21 cellular contexts compared by ENCODE assay signal in the genomic region with DNA sequence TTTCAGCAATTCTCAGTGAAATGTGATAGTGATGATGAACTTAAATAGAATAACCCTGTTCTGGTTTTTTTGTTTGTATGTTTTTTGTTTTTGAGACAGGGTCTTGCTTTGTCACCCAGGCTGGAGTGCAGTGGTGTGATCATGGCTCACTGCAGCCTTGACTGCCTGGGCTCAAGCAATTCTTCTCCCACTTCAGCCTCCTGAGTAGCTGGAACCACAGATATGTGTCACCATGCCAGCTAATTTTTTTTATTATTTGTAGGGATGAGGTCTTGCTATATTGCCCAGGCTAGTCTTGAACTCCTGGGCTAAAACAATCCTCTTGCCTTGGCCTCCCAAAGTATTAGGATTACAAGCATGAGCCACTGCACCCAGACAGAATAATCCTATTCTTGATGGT. TPM values are rescaled to one million over a fixed set of nuclear protein-coding genes. Genes with fewer than 3 reads are reported as not detected.
DNase-seq lines count a peak whose midpoint lies in the region; ATAC-seq and TF ChIP-seq lines count a peak whose summit lies in the region.
"Had no signal": no experiment of that assay in that cellular context is flagged by ENCODE, and none has a peak within 500 bp of the region (broad histone marks: within the 10 kb centered on the region; RNA-seq: fewer than 3 reads in every experiment).

No MANE protein-coding gene starts in this region.

- H3K9ac ChIP-seq in HCT116 (ENCODE audit: low read length) = no peak overlapping the region

- RAD21 ChIA-PET in HCT116 (lab: Charles Lee; ENCODE audit: low non-redundant PET in 1 of 2, low total read pairs in 2 of 2, uncharacterized antibody in 2 of 2, unreplicated experiment in 2 of 2) = no interaction called here

- H3K4me3 ChIP-seq in ACC112 (ENCODE audit: low read depth, low read length) (no peak overlapping the region; the same call in 1 of the 2 replicates), HCT116 (replicated peaks in 1 of 2; ENCODE audit: low read depth in 1 of 2, low read length in 2 of 2) (no peak overlapping the region), RWPE2 (ENCODE audit: severe bottlenecking) (no peak overlapping the region), right atrium auricular region (no peak overlapping the region)
- H3K4me3 ChIP-seq: SK-N-MC had no signal

- POLR2A ChIA-PET in HCT116 (lab: Charles Lee) = interaction anchor here (0.8 to 1.0 kb wide), 2 partner anchors 21 to 22 kb away, joined by 3 read pairs; a partner anchor contains a TSS

- no peaks in the 10 kb centered on the region for H3K79me2 ChIP-seq in ACC112 (ENCODE audit: control insufficient read depth, insufficient read depth, low read length, unreplicated experiment)
- no peaks in the 10 kb centered on the region for H3K79me2 ChIP-seq in HCT116 (ENCODE audit: insufficient read depth, low read length)

- no peak for TF ChIP-seq RAD21 in HCT116 (IDR thresholded peaks at IDR 0.05; ENCODE audit: low read depth)

- H3K9me3 ChIP-seq in HCT116 (ENCODE audit: control insufficient read depth in 1 of 2, insufficient read depth in 1 of 2, low read depth in 1 of 2, low read length in 2 of 2) = no peaks in the 10 kb centered on the region
- H3K9me3 ChIP-seq in RWPE2 (ENCODE audit: severe bottlenecking) = peaks cover 3% of the 10 kb centered on the region
- no peaks in the 10 kb centered on the region for H3K9me3 ChIP-seq in right atrium auricular region
- H3K9me3 ChIP-seq: BE2C had no signal

- H2AFZ ChIP-seq in ACC112 (ENCODE audit: low read length, unreplicated experiment) (no peak overlapping the region), HCT116 (ENCODE audit: low read depth, low read length, poor library complexity, severe bottlenecking) (peak overlapping the region; percentile 61)

- CTCF ChIA-PET in HCT116 (lab: Charles Lee) = interaction anchor here (1.6 kb wide), 1 partner anchor 22 kb away, joined by 6 read pairs; a partner anchor contains a TSS

- intact Hi-C loops in HCT116 (cut with micrococcal nuclease) = no loop called here

- no peak for DNase-seq in HCT116 (ENCODE audit: low read depth, low spot score)
- no peak for DNase-seq in RWPE2 (ENCODE audit: low spot score)
- no peak for DNase-seq in epithelial cell of prostate (ENCODE audit: low read depth, low spot score)
- DNase-seq in NCI-H748 (lab: John Stamatoyannopoulos, UW; ENCODE audit: unreplicated experiment) = no peak
- DNase-seq in stimulated activated CD4-positive, alpha-beta T cell treated with anti-CD3 and anti-CD28 coated beads, Interleukin-2, amount 100 ng/mL, for 48 hours = no peak
- DNase-seq in right atrium auricular region (ENCODE audit: low spot score) = no peak
- DNase-seq: 8988T; BE2C; CD4-positive, CD25-positive, alpha-beta regulatory T cell; Kasumi-1; NCI-H1092 treated with DMSO at 0.1 percent for 48 hours; NCI-H146; NCI-H2029 treated with DMSO at 0.1 percent for 48 hours; NCI-H2171; NCI-H446; NCI-H748 treated with DMSO at 0.1 percent for 48 hours; NK-92 treated with Interleukin-12 subunit alpha and Interleukin-12 subunit beta, amount 100 ng/mL, for 24 hours; SHP77 had no signal

- H3K27me3 ChIP-seq in ACC112 (ENCODE audit: insufficient read depth, low read length) = no peaks in the 10 kb centered on the region
- H3K27me3 ChIP-seq in HCT116 (ENCODE audit: insufficient read depth, low read length) = no peaks in the 10 kb centered on the region
- no peaks in the 10 kb centered on the region for H3K27me3 ChIP-seq in RWPE2 (ENCODE audit: insufficient read depth, poor library complexity, severe bottlenecking)
- no peaks in the 10 kb centered on the region for H3K27me3 ChIP-seq in right atrium auricular region
- H3K27me3 ChIP-seq: BE2C had no signal

- no peaks in the 10 kb centered on the region for H3K9me2 ChIP-seq in HCT116 (ENCODE audit: insufficient read depth)

- no peak for TF ChIP-seq CTCF in HCT116 (IDR thresholded peaks at IDR 0.05 in 2 of 3, conservative IDR thresholded peaks at IDR 0.05 in 1 of 3; ENCODE audit: borderline replicate concordance in 1 of 3, insufficient read depth in 1 of 3, low read depth in 2 of 3, low read length in 2 of 3)
- no peak for TF ChIP-seq CTCF in RWPE2 (IDR thresholded peaks at IDR 0.05; ENCODE audit: poor library complexity, severe bottlenecking)
- TF ChIP-seq CTCF in right atrium auricular region (IDR thresholded peaks at IDR 0.05) = no peak

- H3K4me1 ChIP-seq in ACC112 (ENCODE audit: control insufficient read depth, insufficient read depth, low read length, unreplicated experiment) (peaks cover 39% of the 10 kb centered on the region), HCT116 (ENCODE audit: control insufficient read depth in 1 of 2, insufficient read depth in 2 of 2, low read length in 2 of 2) (peaks cover 0 to 21% of the 10 kb centered on the region in 2 experiments; a peak in 2 of 4 replicates), RWPE2 (ENCODE audit: insufficient read depth, poor library complexity, severe bottlenecking) (peaks cover 29% of the 10 kb centered on the region), right atrium auricular region (no peaks in the 10 kb centered on the region)
- H3K4me1 ChIP-seq: BE2C had no signal

- H3K36me3 ChIP-seq in ACC112 (ENCODE audit: insufficient read depth, low read length) = peaks cover 5% of the 10 kb centered on the region; the same call in 1 of the 2 replicates
- peaks cover 0 to 4% of the 10 kb centered on the region in 2 experiments; a peak in 1 of 4 replicates for H3K36me3 ChIP-seq in HCT116 (ENCODE audit: control insufficient read depth in 1 of 2, insufficient read depth in 2 of 2, low read length in 2 of 2)
- H3K36me3 ChIP-seq in RWPE2 (ENCODE audit: low read depth) = no peaks in the 10 kb centered on the region
- H3K36me3 ChIP-seq in right atrium auricular region = no peaks in the 10 kb centered on the region
- H3K36me3 ChIP-seq: BE2C had no signal

- no peak for TF ChIP-seq POLR2A in HCT116 (IDR thresholded peaks at IDR 0.05; ENCODE audit: borderline replicate concordance, extremely low read depth, insufficient read depth, insufficient read length)

- no peaks in the 10 kb centered on the region for H4K20me1 ChIP-seq in HCT116 (ENCODE audit: insufficient read depth)

- no peak for ATAC-seq in HCT116
- no peak for ATAC-seq in RWPE2 (ENCODE audit: low read depth)
- ATAC-seq in GM18868 (IDR thresholded peaks at IDR 0.05; ENCODE audit: unreplicated experiment) = no peak

- BruUV-seq in HCT116 (replicated peaks; lab: Mats Ljungman, UMichigan) = TSS peak; percentile 62

- peak overlapping the region; percentile 67 for H3K27ac ChIP-seq in ACC112 (ENCODE audit: low read depth, low read length)
- H3K27ac ChIP-seq in HCT116 (ENCODE audit: low read depth, low read length) = no peak overlapping the region
- peak overlapping the region; percentile 82 for H3K27ac ChIP-seq in RWPE2 (ENCODE audit: poor library complexity, severe bottlenecking)
- H3K27ac ChIP-seq in epithelial cell of prostate = peak overlapping the region; percentile 67
- H3K27ac ChIP-seq in right atrium auricular region = no peak overlapping the region
- H3K27ac ChIP-seq: SK-N-MC had no signal

- H3K4me2 ChIP-seq in HCT116 (ENCODE audit: low read length) = no peak overlapping the region

TF ChIP-seq in HCT116, 20 proteins besides CTCF, POLR2A, EP300 and RAD21:
- TF ChIP-seq SP1 (IDR thresholded peaks at IDR 0.05; ENCODE audit: low read depth) (no peak), EZH2 (IDR thresholded peaks at IDR 0.05) (no peak), EGR1 (IDR thresholded peaks at IDR 0.05; ENCODE audit: low read depth) (no peak), JUND (IDR thresholded peaks at IDR 0.05) (no peak), SRF (IDR thresholded peaks at IDR 0.05; ENCODE audit: low read depth) (no peak), CBX3 (IDR thresholded peaks at IDR 0.05; ENCODE audit: low read depth) (no peak)
- TF ChIP-seq, protein P1, sequence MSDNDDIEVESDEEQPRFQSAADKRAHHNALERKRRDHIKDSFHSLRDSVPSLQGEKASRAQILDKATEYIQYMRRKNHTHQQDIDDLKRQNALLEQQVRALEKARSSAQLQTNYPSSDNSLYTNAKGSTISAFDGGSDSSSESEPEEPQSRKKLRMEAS (IDR thresholded peaks at IDR 0.05) = no peak

RNA-seq across cellular contexts. Expression of a gene that starts 14.3 kb away (rescaled TPM):
- 3.5 TPM for total RNA-seq in HCT116 (2021; ENCODE audit: unreplicated experiment)
- 4.1 and 5.1 TPM in 2 replicates for polyA plus RNA-seq in HCT116 (2012)
- total RNA-seq in right atrium auricular region = 1 to 10 TPM in 1 of 2 donors, under 1 TPM in 1; 0.26 to 6.2 TPM
- total RNA-seq: CD4-positive, CD25-positive, alpha-beta regulatory T cell had no signal

RNA-seq across cellular contexts. Expression of a gene that starts 22.0 kb away (rescaled TPM):
- 38.5 TPM for total RNA-seq in HCT116 (2021; ENCODE audit: unreplicated experiment)
- polyA plus RNA-seq in HCT116 (2012) = 7.0 and 14.5 TPM in 2 replicates
- total RNA-seq in right atrium auricular region = 1 to 10 TPM; 5.3 to 6.0 TPM

Comparison
In these comparisons a context has a peak if more than half of its experiments do, and no peak if none do; other contexts are left out.
1. H3K27ac ChIP-seq: peak in ACC112 (single experiment), RWPE2 (single experiment) and epithelial cell of prostate (single experiment); none in HCT116 (single experiment) and right atrium auricular region (0 of 2).